18 cellular contexts compared by ENCODE assay signal in the genomic region with DNA sequence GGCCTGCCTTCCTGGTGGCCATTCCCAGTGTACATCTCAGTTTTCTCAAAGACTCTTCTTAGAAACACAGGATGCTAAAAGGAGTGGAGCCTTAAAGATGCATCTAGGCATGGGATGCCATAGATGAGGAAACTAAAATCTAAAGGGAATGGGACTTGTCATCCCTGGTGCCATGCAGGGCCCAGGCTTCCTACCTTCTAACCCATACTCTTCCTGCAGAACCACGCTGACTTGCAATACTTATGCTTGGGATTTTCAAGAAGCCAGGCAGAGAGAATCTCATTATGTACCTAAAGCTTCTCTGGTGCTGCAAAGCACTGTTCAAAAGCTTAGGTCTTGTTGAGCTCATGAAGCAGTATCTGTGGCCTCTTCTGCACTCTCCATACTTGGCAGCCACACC.
DNase-seq lines count a peak whose midpoint lies in the region; ATAC-seq and TF ChIP-seq lines count a peak whose summit lies in the region.
"Had no signal": no experiment of that assay in that cellular context is flagged by ENCODE, and none has a peak within 500 bp of the region (broad histone marks: within the 10 kb centered on the region; RNA-seq: fewer than 3 reads in every experiment).

No MANE protein-coding gene starts in this region.

- H3K4me2 ChIP-seq in osteoblast (ENCODE audit: insufficient read depth, low read length): no peak overlapping the region
- H3K4me2 ChIP-seq: A549, BLaER1 had no signal

- H3K4me1 ChIP-seq in BE2C (peaks cover 39% of the 10 kb centered on the region), osteoblast (ENCODE audit: insufficient read depth, low read length) (no peaks in the 10 kb centered on the region), foreskin keratinocyte (no peaks in the 10 kb centered on the region)
- H3K4me1 ChIP-seq: A549, BLaER1 had no signal

- H3K4me3 ChIP-seq in BE2C (ENCODE audit: low read depth, low read length) (no peak overlapping the region), osteoblast (ENCODE audit: insufficient read depth, low read length) (no peak overlapping the region)
- H3K4me3 ChIP-seq: A549, BLaER1 had no signal

- H3K79me2 ChIP-seq in osteoblast (ENCODE audit: insufficient read depth, low read length): no peaks in the 10 kb centered on the region

- H3K27me3 ChIP-seq in BE2C (peaks cover 12% of the 10 kb centered on the region), osteoblast (ENCODE audit: insufficient read depth, low read length) (no peaks in the 10 kb centered on the region), foreskin keratinocyte (no peaks in the 10 kb centered on the region)
- H3K27me3 ChIP-seq: BLaER1 had no signal

- DNase-seq in BE2C: peak; percentile 95
- DNase-seq in NCI-H82 treated with DMSO at 0.1 percent for 48 hours (lab: John Stamatoyannopoulos, UW; ENCODE audit: unreplicated experiment): peak; percentile 43
- DNase-seq in osteoblast (ENCODE audit: insufficient read length, low spot score, missing footprints): peak; percentile 18
- DNase-seq in foreskin keratinocyte: no peak
- DNase-seq: AML-193; C1 segment of cervical spinal cord; CD4-positive, alpha-beta memory T cell; CD4-positive, CD25-positive, alpha-beta regulatory T cell; CD8-positive, alpha-beta memory T cell; COR-L47; DMS 273 treated with DMSO at 0.1 percent for 48 hours; DMS153; DMS79 treated with DMSO at 0.1 percent for 48 hours; GF-D8 had no signal

- ATAC-seq in foreskin keratinocyte (no peak), HG03045 (IDR thresholded peaks at IDR 0.05; ENCODE audit: unreplicated experiment) (no peak)
- ATAC-seq: A549 had no signal

- H3K27ac ChIP-seq in osteoblast (ENCODE audit: low read depth, low read length): no peak overlapping the region
- H3K27ac ChIP-seq in foreskin keratinocyte: no peak overlapping the region
- H3K27ac ChIP-seq: 22Rv1, A549, BLaER1 had no signal

- H3K36me3 ChIP-seq in BE2C: no peaks in the 10 kb centered on the region
- H3K36me3 ChIP-seq in osteoblast (ENCODE audit: insufficient read depth, low read length): no peaks in the 10 kb centered on the region
- H3K36me3 ChIP-seq: BLaER1 had no signal

- no peaks in the 10 kb centered on the region for H4K20me1 ChIP-seq in osteoblast (ENCODE audit: insufficient read depth, low read length)
- H4K20me1 ChIP-seq: BLaER1 had no signal

- H2AFZ ChIP-seq in osteoblast (ENCODE audit: low read length): no peak overlapping the region

- no peak for TF ChIP-seq CTCF in BE2C (IDR thresholded peaks at IDR 0.05; ENCODE audit: low read depth, low read length)
- TF ChIP-seq CTCF in osteoblast (IDR thresholded peaks at IDR 0.05; ENCODE audit: extremely low read depth, low read depth, low read length): no peak
- no peak for TF ChIP-seq CTCF in foreskin keratinocyte (conservative IDR thresholded peaks at IDR 0.05)

- H3K9me3 ChIP-seq in BE2C: peaks cover 24% of the 10 kb centered on the region
- no peaks in the 10 kb centered on the region for H3K9me3 ChIP-seq in osteoblast (ENCODE audit: low read depth, low read length)
- H3K9me3 ChIP-seq: A549 had no signal

Comparison
In these comparisons a context has a peak if more than half of its experiments do, and no peak if none do; other contexts are left out.
1. DNase-seq: peak in BE2C (single experiment), NCI-H82 treated with DMSO at 0.1 percent for 48 hours (single experiment) and osteoblast (single experiment); none in foreskin keratinocyte (0 of 2).